In genomic region chr9:2013688-2014087, GRCh38 we compare ENCODE assay signal across 8 cellular contexts. TPM values are rescaled to one million over a fixed set of nuclear protein-coding genes. Genes with fewer than 3 reads are reported as not detected.
DNase-seq lines count a peak whose midpoint lies in the region; ATAC-seq and TF ChIP-seq lines count a peak whose summit lies in the region.

No MANE protein-coding gene starts in this region.

- H3K27me3 ChIP-seq in brain microvascular endothelial cell (replicated peaks) (no peaks in the 10 kb centered on the region), muscle layer of duodenum (ENCODE audit: low read depth, low read length) (no peaks in the 10 kb centered on the region)

- in situ Hi-C loops in brain microvascular endothelial cell (cut with HindIII; ENCODE audit: low pct_ligation_motif_present, low sequenced_read_pairs) = no loop called here

- H3K4me3 ChIP-seq in AG10803 (ENCODE audit: low read length) (peak overlapping the region; percentile 92), LNCaP clone FGC (ENCODE audit: low read depth, low read length) (peak overlapping the region; percentile 80), brain microvascular endothelial cell (ENCODE audit: low read depth, low read length) (peak overlapping the region; percentile 87), muscle layer of duodenum (ENCODE audit: low read depth in 1 of 2, low read length in 2 of 2) (peak overlapping the region; percentile 82 to 97)

- no peak for ATAC-seq in GM19463 (IDR thresholded peaks at IDR 0.05; ENCODE audit: unreplicated experiment)

- peaks cover 6 to 9% of the 10 kb centered on the region in 2 donors for H3K4me1 ChIP-seq in muscle layer of duodenum (ENCODE audit: control insufficient read depth in 1 of 2, insufficient read depth in 2 of 2, low read length in 2 of 2)

- TF ChIP-seq CTCF in AG10803 (conservative IDR thresholded peaks at IDR 0.05; ENCODE audit: low read length) = no peak
- TF ChIP-seq CTCF in LNCaP clone FGC (IDR thresholded peaks at IDR 0.05; ENCODE audit: control insufficient read depth, extremely low read depth, insufficient read depth) = no peak
- no peak for TF ChIP-seq CTCF in brain microvascular endothelial cell (IDR thresholded peaks at IDR 0.05; ENCODE audit: low read depth, low read length, missing control alignments)

- no peaks in the 10 kb centered on the region for H3K9me3 ChIP-seq in muscle layer of duodenum (ENCODE audit: control insufficient read depth in 1 of 2, low read length in 2 of 2)

- DNase-seq in AG10803 (ENCODE audit: low read depth) (peak; percentile 70), LNCaP clone FGC (ENCODE audit: low read depth) (no peak), brain microvascular endothelial cell (no peak), DMS153 (lab: John Stamatoyannopoulos, UW) (no peak), NCI-H526 (lab: John Stamatoyannopoulos, UW) (no peak), HT-29 (ENCODE audit: low spot score) (no peak)

- no peaks in the 10 kb centered on the region for H3K36me3 ChIP-seq in brain microvascular endothelial cell (replicated peaks)
- H3K36me3 ChIP-seq in muscle layer of duodenum (ENCODE audit: control insufficient read depth in 1 of 2, insufficient read depth in 2 of 2, low read length in 2 of 2) = peaks cover 0 to 4% of the 10 kb centered on the region in 2 donors

- H3K27ac ChIP-seq in brain microvascular endothelial cell = no peak overlapping the region
- H3K27ac ChIP-seq in muscle layer of duodenum (ENCODE audit: low read length) = peak overlapping the region; percentile 77

RNA-seq across cellular contexts. Expression of gene SMARCA2, which starts 1.5 kb away (rescaled TPM):
- 27.8 and 36.1 TPM in 2 replicates for total RNA-seq in HT-29 (2014; rRNA removed; shearing (Covaris generic))
